In genomic region chr15:28984421-28985375, GRCh38 we compare ENCODE assay signal across 9 cellular contexts.
DNase-seq lines count a peak whose midpoint lies in the region; ATAC-seq, FAIRE-seq and TF ChIP-seq lines count a peak whose summit lies in the region.
"Had no signal": no experiment of that assay in that cellular context is flagged by ENCODE, and none has a peak within 500 bp of the region (broad histone marks: within the 10 kb centered on the region; RNA-seq: fewer than 3 reads in every experiment).

No MANE protein-coding gene starts in this region.

- TF ChIP-seq CTCF in A549 (IDR thresholded peaks at IDR 0.05) (no peak), lower leg skin (IDR thresholded peaks at IDR 0.05) (no peak)

- H3K4me3 ChIP-seq in A549, result no peak overlapping the region
- no peak overlapping the region for H3K4me3 ChIP-seq in Jurkat, Clone E6-1 (ENCODE audit: low read length)
- H3K4me3 ChIP-seq in lower leg skin (ENCODE audit: low read depth, poor library complexity, severe bottlenecking), result no peak overlapping the region

- intact Hi-C loops in lower leg skin (cut with DNase I; ENCODE audit: low total_unique reads), result no loop called here

- TF ChIP-seq POLR2A in A549 (IDR thresholded peaks at IDR 0.05; ENCODE audit: low read length), result no peak
- TF ChIP-seq POLR2A in lower leg skin (IDR thresholded peaks at IDR 0.05), result no peak

- FAIRE-seq in A549 (lab: Jason Lieb, UNC), result no peak
- FAIRE-seq: bronchial epithelial cell had no signal

- TF ChIP-seq RAD21 in A549 (conservative IDR thresholded peaks at IDR 0.05 in 1 of 2, IDR thresholded peaks at IDR 0.05 in 1 of 2), result no peak

- 85% methylated on average over 9 of the region's 10 CpGs for WGBS in A549 (ENCODE audit: missing lambda C conversion rate)
- WGBS in lower leg skin, 2 donors, result 70 to 72% methylated on average over 9 of the region's 10 CpGs

- CTCF ChIA-PET in A549 (lab: Yijun Ruan, JAX), result no interaction called here

- no peak for DNase-seq in A549 (ENCODE audit: low read depth in 1 of 2, low spot score in 1 of 2)
- DNase-seq in Jurkat, Clone E6-1 (ENCODE audit: low read depth, low spot score), result peak; percentile 25
- DNase-seq in anterior cingulate cortex (lab: John Stamatoyannopoulos, UW), result peak in 57 of 58 donors; percentile 28 to 96 (median 84)
- DNase-seq in lung microvascular endothelial cell (ENCODE audit: low read depth in 2 of 2), result peak; percentile 28 to 40
- DNase-seq in KG1 (lab: John Stamatoyannopoulos, UW), result no peak
- no peak for DNase-seq in lower leg skin (ENCODE audit: low spot score in 2 of 2)
- DNase-seq in MV-4-11 (lab: John Stamatoyannopoulos, UW), result no peak

- no peak for TF ChIP-seq EP300 in A549 (IDR thresholded peaks at IDR 0.05)

- no peak overlapping the region for H3K4me2 ChIP-seq in A549

- ATAC-seq in A549 (peak; percentile 48 to 65; a peak in 3 of 6 replicates), HG02885 (IDR thresholded peaks at IDR 0.05; ENCODE audit: poor library complexity, unreplicated experiment) (no peak)

- H3K4me1 ChIP-seq in A549, result no peaks in the 10 kb centered on the region

- POLR2A ChIA-PET in A549 (lab: Yijun Ruan, JAX), result no interaction called here

- no peaks in the 10 kb centered on the region for H3K9me3 ChIP-seq in A549

- no peak overlapping the region for H3K27ac ChIP-seq in A549

TF ChIP-seq in A549, 52 proteins besides CTCF, POLR2A, EP300 and RAD21:
- no peak for TF ChIP-seq KDM5A (IDR thresholded peaks at IDR 0.05)
- TF ChIP-seq FOSL2 (IDR thresholded peaks at IDR 0.05), result no peak
- no peak for TF ChIP-seq FOSL2 (CRISPR knock-in tag; IDR thresholded peaks at IDR 0.05)
- no peak for TF ChIP-seq ZNF302 (CRISPR knock-in tag; IDR thresholded peaks at IDR 0.05)
- TF ChIP-seq MYC (IDR thresholded peaks at IDR 0.05; ENCODE audit: borderline replicate concordance, low read length), result no peak

Comparison
In these comparisons a context has a peak if more than half of its experiments do, and no peak if none do; other contexts are left out.
1. DNase-seq: peak in Jurkat, Clone E6-1 (single experiment), anterior cingulate cortex (57 of 58) and lung microvascular endothelial cell (2 of 2); none in A549 (0 of 2), KG1 (single experiment), lower leg skin (0 of 2) and MV-4-11 (single experiment).